Comparison of ENCODE assay signal across 9 cellular contexts in the genomic region with DNA sequence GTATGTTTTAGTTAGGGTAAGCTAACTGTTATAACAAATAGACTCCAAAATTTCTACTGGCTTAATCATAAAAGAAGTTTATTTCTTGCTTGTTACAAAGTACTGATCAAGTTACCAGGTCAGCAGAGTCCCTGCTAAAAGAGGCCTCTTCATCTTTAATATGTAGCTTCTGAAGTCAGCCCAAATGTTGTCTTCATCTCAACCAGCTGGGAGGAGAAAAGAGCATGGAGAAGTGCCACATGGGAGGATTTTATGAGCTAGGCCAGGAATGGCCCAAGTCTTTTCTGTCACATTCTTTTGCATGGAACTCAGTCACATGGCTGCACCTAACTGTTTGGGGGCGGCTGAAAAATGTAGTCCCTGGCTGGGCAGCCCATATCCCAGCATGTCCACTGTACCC.
"Had no signal": no experiment of that assay in that cellular context is flagged by ENCODE, and none has a peak within 500 bp of the region (broad histone marks: within the 10 kb centered on the region; RNA-seq: fewer than 3 reads in every experiment).

No MANE protein-coding gene starts in this region.

- H3K4me3 ChIP-seq: GM23338 had no signal

- H3K4me2 ChIP-seq: GM23338, KMS-11 had no signal

- DNase-seq: H9, HCEC 1CT, HFFc6, KBM-7 had no signal

- ATAC-seq: GM23338 had no signal

- FAIRE-seq: H1, H54, HTR-8/SVneo had no signal

- H2AFZ ChIP-seq: GM23338 had no signal

- H3K9ac ChIP-seq: KMS-11 had no signal

- H3K27ac ChIP-seq: KMS-11 had no signal
